ENCODE assay signal across 13 cellular contexts in the genomic region with DNA sequence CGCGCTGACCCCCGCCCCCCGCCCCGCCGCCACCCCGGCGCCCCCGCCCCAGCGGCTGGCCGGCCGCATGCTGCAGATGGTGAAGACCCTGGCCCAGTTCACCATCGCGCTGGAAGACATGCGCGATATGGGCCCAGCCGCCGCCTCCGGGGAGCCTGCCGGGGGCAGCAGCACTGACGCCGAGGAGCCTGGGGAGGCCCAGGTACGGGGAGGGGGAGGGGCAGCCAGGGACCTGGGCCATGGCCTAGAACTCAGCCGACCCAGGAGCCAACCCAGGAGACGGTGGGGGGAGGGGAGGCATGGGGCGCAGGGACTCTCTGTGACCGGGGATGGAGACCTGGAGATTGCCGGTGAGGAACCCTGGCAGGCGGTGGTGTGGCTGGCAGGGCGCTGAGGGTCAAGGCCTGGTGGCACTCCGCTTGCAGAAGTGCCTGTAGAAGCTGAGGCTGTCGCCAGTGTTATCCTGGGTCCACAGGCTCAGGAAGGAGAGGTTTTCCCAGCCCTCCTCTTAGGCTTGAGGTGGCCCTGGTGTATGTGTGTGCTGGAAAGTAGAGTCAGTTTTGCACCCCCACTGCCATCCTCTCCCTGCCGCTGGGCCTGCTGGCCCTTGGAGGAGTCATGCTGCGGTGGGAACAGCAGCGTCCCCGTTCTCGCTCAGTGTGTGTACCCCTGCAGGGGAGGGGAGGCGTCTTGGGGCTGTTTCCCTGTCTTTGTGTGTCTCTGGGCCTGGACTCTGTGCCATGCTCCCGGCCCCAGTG. TPM values are rescaled to one million over a fixed set of nuclear protein-coding genes. Genes with fewer than 3 reads are reported as not detected.
A peak's percentile ranks its signal among the peaks of the same experiment; 100 is the strongest.
DNase-seq lines count a peak whose midpoint lies in the region; ATAC-seq and TF ChIP-seq lines count a peak whose summit lies in the region.
"Had no signal": no experiment of that assay in that cellular context is flagged by ENCODE, and none has a peak within 500 bp of the region (broad histone marks: within the 10 kb centered on the region; RNA-seq: fewer than 3 reads in every experiment).

No MANE protein-coding gene starts in this region.

- H3K79me2 ChIP-seq in osteoblast (ENCODE audit: insufficient read depth, low read length) = peaks cover 99% of the 10 kb centered on the region

- H3K4me3 ChIP-seq in esophagus muscularis mucosa (peak overlapping the region; percentile 48 to 62 (median 58)), osteoblast (ENCODE audit: insufficient read depth, low read length) (no peak overlapping the region), uterus (peak overlapping the region in 1 of 2 donors; percentile 34)

- POLR2A ChIA-PET in activated CD4-positive, alpha-beta T cell treated with anti-CD3 and anti-CD28 coated beads, Interleukin-2, amount 10 ng/mL, durations not matched to agents 7 days and 5 days (lab: Charles Lee) = no interaction called here

- peaks cover 3 to 19% (median 16%) of the 10 kb centered on the region in 4 donors for H3K36me3 ChIP-seq in esophagus muscularis mucosa
- H3K36me3 ChIP-seq in osteoblast (ENCODE audit: insufficient read depth, low read length) = peaks cover 18% of the 10 kb centered on the region
- no peaks in the 10 kb centered on the region for H3K36me3 ChIP-seq in uterus

- DNase-seq in Right ventricle myocardium superior (no peak), cardiac septum (ENCODE audit: low spot score) (no peak), esophagus muscularis mucosa (ENCODE audit: extremely low spot score) (no peak), osteoblast (ENCODE audit: insufficient read length, low spot score, missing footprints) (peak; percentile 65), uterus (no peak), T1000 (lab: John Stamatoyannopoulos, UW) (no peak)
- DNase-seq in activated CD4-positive, alpha-beta T cell treated with anti-CD3 and anti-CD28 coated beads, Interleukin-2, amount 10 ng/mL, durations not matched to agents 7 days and 5 days = no peak
- DNase-seq: activated CD8-positive, alpha-beta memory T cell treated with anti-CD3 and anti-CD28 coated beads, Interleukin-2, amount 50 U/mL, for 4 hours; naive thymus-derived CD4-positive, alpha-beta T cell; NCI-H2029 treated with DMSO at 0.1 percent for 48 hours; stimulated activated CD4-positive, alpha-beta T cell treated with anti-CD3 and anti-CD28 coated beads, Interleukin-1b, Interleukin-23, amount 100 ng/mL, for 48 hours; stimulated activated naive B cell treated with anti-CD40 and anti-IgM and Interleukin-4, amounts not matched to agents 10 μg/mL and 1 μg/mL and 100 μg/mL, for 72 hours had no signal

- ATAC-seq in Right ventricle myocardium superior (ENCODE audit: poor library complexity) (peak; percentile 5), GM18868 (IDR thresholded peaks at IDR 0.05; ENCODE audit: unreplicated experiment) (no peak)
- ATAC-seq: naive thymus-derived CD4-positive, alpha-beta T cell; stimulated activated naive B cell treated with anti-CD40 and anti-IgM and Interleukin-4, amounts not matched to agents 10 μg/mL and 1 μg/mL and 100 μg/mL, for 72 hours had no signal

- no peak overlapping the region for H3K4me3 Mint-ChIP-seq in activated CD4-positive, alpha-beta T cell treated with anti-CD3 and anti-CD28 coated beads, Interleukin-2, amount 10 ng/mL, durations not matched to agents 7 days and 5 days
- H3K4me3 Mint-ChIP-seq: naive thymus-derived CD4-positive, alpha-beta T cell; stimulated activated naive B cell treated with anti-CD40 and anti-IgM and Interleukin-4, amounts not matched to agents 10 μg/mL and 1 μg/mL and 100 μg/mL, for 72 hours had no signal

- H3K27me3 Mint-ChIP-seq in activated CD4-positive, alpha-beta T cell treated with anti-CD3 and anti-CD28 coated beads, Interleukin-2, amount 10 ng/mL, durations not matched to agents 7 days and 5 days = no peaks in the 10 kb centered on the region
- H3K27me3 Mint-ChIP-seq: stimulated activated naive B cell treated with anti-CD40 and anti-IgM and Interleukin-4, amounts not matched to agents 10 μg/mL and 1 μg/mL and 100 μg/mL, for 72 hours had no signal

- no peaks in the 10 kb centered on the region for H3K36me3 Mint-ChIP-seq in activated CD4-positive, alpha-beta T cell treated with anti-CD3 and anti-CD28 coated beads, Interleukin-2, amount 10 ng/mL, durations not matched to agents 7 days and 5 days (ENCODE audit: low read depth)
- H3K36me3 Mint-ChIP-seq: naive thymus-derived CD4-positive, alpha-beta T cell had no signal

- intact Hi-C loops in Right ventricle myocardium superior (cut with DNase I) (no loop called here), cardiac septum (cut with DNase I) (no loop called here), esophagus muscularis mucosa (cut with DNase I) (no loop called here), uterus (cut with DNase I; ENCODE audit: low total_unique reads) (no loop called here)

- H3K27ac ChIP-seq in esophagus muscularis mucosa (replicated peaks in 1 of 4) = peak overlapping the region; percentile 61 to 90 (median 66)
- H3K27ac ChIP-seq in osteoblast (ENCODE audit: low read depth, low read length) = no peak overlapping the region
- H3K27ac ChIP-seq in uterus = peak overlapping the region; percentile 7 to 57

- H2AFZ ChIP-seq in osteoblast (ENCODE audit: low read length) = no peak overlapping the region

- peaks cover 42 to 87% (median 85%) of the 10 kb centered on the region in 4 donors for H3K4me1 ChIP-seq in esophagus muscularis mucosa
- H3K4me1 ChIP-seq in osteoblast (ENCODE audit: insufficient read depth, low read length) = peaks cover 23% of the 10 kb centered on the region
- H3K4me1 ChIP-seq in uterus = peaks cover 6 to 19% of the 10 kb centered on the region in 2 donors

- no peaks in the 10 kb centered on the region for H3K4me1 Mint-ChIP-seq in activated CD4-positive, alpha-beta T cell treated with anti-CD3 and anti-CD28 coated beads, Interleukin-2, amount 10 ng/mL, durations not matched to agents 7 days and 5 days
- H3K4me1 Mint-ChIP-seq: naive thymus-derived CD4-positive, alpha-beta T cell had no signal

- peaks cover 94% of the 10 kb centered on the region for H4K20me1 ChIP-seq in osteoblast (ENCODE audit: insufficient read depth, low read length)

- 45% methylated on average over 8 of the region's 39 CpGs for WGBS in esophagus muscularis mucosa

- CTCF ChIA-PET in activated CD4-positive, alpha-beta T cell treated with anti-CD3 and anti-CD28 coated beads, Interleukin-2, amount 10 ng/mL, durations not matched to agents 7 days and 5 days (lab: Charles Lee) = interaction anchor here (0.7 to 3.3 kb wide), 2 partner anchors 8 to 71 kb away, joined by 3 to 29 read pairs; no protein-coding TSS in a partner anchor

- no peak overlapping the region for H3K27ac Mint-ChIP-seq in activated CD4-positive, alpha-beta T cell treated with anti-CD3 and anti-CD28 coated beads, Interleukin-2, amount 10 ng/mL, durations not matched to agents 7 days and 5 days
- H3K27ac Mint-ChIP-seq: naive thymus-derived CD4-positive, alpha-beta T cell; stimulated activated naive B cell treated with anti-CD40 and anti-IgM and Interleukin-4, amounts not matched to agents 10 μg/mL and 1 μg/mL and 100 μg/mL, for 72 hours had no signal

- TF ChIP-seq POLR2A in esophagus muscularis mucosa (IDR thresholded peaks at IDR 0.05; ENCODE audit: low read depth) = no peak
- TF ChIP-seq POLR2A in uterus (IDR thresholded peaks at IDR 0.05) = no peak

- H3K4me2 ChIP-seq in osteoblast (ENCODE audit: insufficient read depth, low read length) = no peak overlapping the region

- TF ChIP-seq CTCF in esophagus muscularis mucosa (IDR thresholded peaks at IDR 0.05) (no peak), osteoblast (IDR thresholded peaks at IDR 0.05; ENCODE audit: extremely low read depth, low read depth, low read length) (no peak), uterus (IDR thresholded peaks at IDR 0.05) (no peak)

- H3K9me3 Mint-ChIP-seq in activated CD4-positive, alpha-beta T cell treated with anti-CD3 and anti-CD28 coated beads, Interleukin-2, amount 10 ng/mL, durations not matched to agents 7 days and 5 days = no peaks in the 10 kb centered on the region
- H3K9me3 Mint-ChIP-seq: naive thymus-derived CD4-positive, alpha-beta T cell; stimulated activated naive B cell treated with anti-CD40 and anti-IgM and Interleukin-4, amounts not matched to agents 10 μg/mL and 1 μg/mL and 100 μg/mL, for 72 hours had no signal

- TF ChIP-seq EP300 in esophagus muscularis mucosa (IDR thresholded peaks at IDR 0.05) = no peak

- H3K27me3 ChIP-seq in esophagus muscularis mucosa (no peaks in the 10 kb centered on the region), osteoblast (ENCODE audit: insufficient read depth, low read length) (no peaks in the 10 kb centered on the region), uterus (no peaks in the 10 kb centered on the region)

- H3K9me3 ChIP-seq in esophagus muscularis mucosa (no peaks in the 10 kb centered on the region), osteoblast (ENCODE audit: low read depth, low read length) (no peaks in the 10 kb centered on the region), uterus (no peaks in the 10 kb centered on the region)

RNA-seq across cellular contexts. Expression of a gene that starts 32.9 kb away (rescaled TPM):
- 1.3 TPM for total RNA-seq in Right ventricle myocardium superior
- 3.8 TPM for total RNA-seq in cardiac septum
- total RNA-seq in esophagus muscularis mucosa = 1 to 10 TPM; 1.2 to 7.8 (median 2.2) TPM
- 2.9 and 4.0 TPM in 2 replicates for total RNA-seq in osteoblast
- 1 to 10 TPM in 2 of 4 donors, under 1 TPM in 1, not detected in 1; 0.29 to 5.8 (median 3.3) TPM for total RNA-seq in uterus
- 10 to 100 TPM; 22.0 to 24.6 TPM for total RNA-seq in activated CD4-positive, alpha-beta T cell treated with anti-CD3 and anti-CD28 coated beads, Interleukin-2, amount 10 ng/mL, durations not matched to agents 7 days and 5 days

RNA-seq across cellular contexts. Expression of a gene that starts 35.2 kb away (rescaled TPM):
- total RNA-seq in Right ventricle myocardium superior (51.5 TPM), cardiac septum (82.6 TPM), esophagus muscularis mucosa (100 to 1,000 TPM in 3 of 4 donors, 10 to 100 TPM in 1; 82.8 to 196 (median 122) TPM), osteoblast (50.1 and 67.0 TPM in 2 replicates), uterus (100 to 1,000 TPM in 1 of 4 donors, 10 to 100 TPM in 3; 17.9 to 174 (median 58.6) TPM)
- not detected for total RNA-seq in activated CD4-positive, alpha-beta T cell treated with anti-CD3 and anti-CD28 coated beads, Interleukin-2, amount 10 ng/mL, durations not matched to agents 7 days and 5 days

Comparison
In these comparisons a context has a peak if more than half of its experiments do, and no peak if none do; other contexts are left out.
1. RNA of a gene that starts 35.2 kb away (total RNA-seq): 82.8 to 196 TPM in esophagus muscularis mucosa, 82.6 TPM in cardiac septum (single experiment), 17.9 to 174 TPM in uterus, 50.1 to 67.0 TPM in osteoblast and 51.5 TPM in Right ventricle myocardium superior (single experiment); not detected in activated CD4-positive, alpha-beta T cell treated with anti-CD3 and anti-CD28 coated beads, Interleukin-2, amount 10 ng/mL, durations not matched to agents 7 days and 5 days; every median in the first group is over 10 times any median in the second.